In the genomic region with DNA sequence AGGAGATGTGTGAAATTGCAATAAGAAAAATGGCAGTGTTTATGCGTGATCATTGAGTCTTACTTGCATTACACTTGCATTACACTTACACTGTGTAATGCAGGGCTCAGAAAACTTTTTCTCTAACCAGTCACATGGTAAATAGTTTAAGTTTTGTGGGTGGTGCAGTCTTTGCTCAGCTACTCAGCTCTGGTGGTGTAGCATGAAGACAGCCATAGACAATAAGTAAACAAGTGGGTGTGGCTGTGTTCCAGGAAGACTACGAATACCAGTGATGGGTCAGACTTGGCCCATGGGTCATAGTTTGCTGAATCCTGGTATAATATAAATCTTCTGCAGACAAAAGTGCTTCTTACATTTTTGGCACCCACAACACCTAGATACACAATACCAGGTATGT, we compare ENCODE assay signal across 24 cellular contexts.
DNase-seq lines count a peak whose midpoint lies in the region; ATAC-seq lines count a peak whose summit lies in the region.
"Had no signal": no experiment of that assay in that cellular context is flagged by ENCODE, and none has a peak within 500 bp of the region (broad histone marks: within the 10 kb centered on the region; RNA-seq: fewer than 3 reads in every experiment).

No MANE protein-coding gene starts in this region.

- intact Hi-C loops in left colon (cut with DNase I, micrococcal nuclease) = no loop called here

- H3K27ac ChIP-seq in substantia nigra (ENCODE audit: low read depth, low read length, poor library complexity, severe bottlenecking) = no peak overlapping the region
- H3K27ac ChIP-seq: 22Rv1, C4-2B, esophagus muscularis mucosa, pancreas, VCaP had no signal

- DNase-seq in DMS53 (lab: John Stamatoyannopoulos, UW) = peak; percentile 2
- DNase-seq in DMS53 treated with DMSO at 0.1 percent for 48 hours (lab: John Stamatoyannopoulos, UW; ENCODE audit: unreplicated experiment) = no peak
- DNase-seq in dedifferentiated amniotic fluid mesenchymal stem cell (ENCODE audit: extremely low spot score) = peak; percentile 40
- DNase-seq in left colon = no peak
- DNase-seq in NCI-H2171 (lab: John Stamatoyannopoulos, UW) = no peak
- DNase-seq in substantia nigra (lab: John Stamatoyannopoulos, UW) = no peak
- no peak for DNase-seq in NCI-H1417 (lab: John Stamatoyannopoulos, UW)
- DNase-seq: activated CD4-positive, alpha-beta T cell treated with anti-CD3 and anti-CD28 coated beads for 36 hours; COR-L47; effector memory CD8-positive, alpha-beta T cell; hypothalamus; left cardiac atrium; NCI-H446 treated with DMSO at 0.1 percent for 48 hours; NCI-H774; pancreas; small intestine; stimulated activated CD4-positive, alpha-beta T cell treated with anti-CD3 and anti-CD28 coated beads, Interleukin-1b, Interleukin-23, amount 100 ng/mL, for 48 hours; stimulated activated naive CD8-positive, alpha-beta T cell treated with anti-CD3 and anti-CD28 coated beads, Interleukin-15, amount 100 ng/mL, for 72 hours; T1000 had no signal

- ATAC-seq in left colon (peak; percentile 81), GM21576 (IDR thresholded peaks at IDR 0.05; ENCODE audit: unreplicated experiment) (no peak)
- ATAC-seq: activated CD4-positive, alpha-beta T cell treated with anti-CD3 and anti-CD28 coated beads for 36 hours; effector memory CD8-positive, alpha-beta T cell; pancreas had no signal

Comparison
In these comparisons a context has a peak if more than half of its experiments do, and no peak if none do; other contexts are left out.
1. DNase-seq: peak in DMS53 (single experiment) and dedifferentiated amniotic fluid mesenchymal stem cell (single experiment); none in DMS53 treated with DMSO at 0.1 percent for 48 hours (single experiment), left colon (0 of 2), NCI-H2171 (single experiment), substantia nigra (0 of 49) and NCI-H1417 (0 of 3).